In genomic region chr2:241315879-241316700, GRCh38 we compare ENCODE assay signal across 8 cellular contexts. TPM values are rescaled to one million over a fixed set of nuclear protein-coding genes. Genes with fewer than 3 reads are reported as not detected.
DNase-seq lines count a peak whose midpoint lies in the region; ATAC-seq and TF ChIP-seq lines count a peak whose summit lies in the region.

Gene SEPTIN2 (plus strand): TSS chr2:241315925. CDS start chr2:241324233, 8,308 bp downstream.

- peak within 1 kb of the TSS; percentile 99 for H2AFZ ChIP-seq in neural progenitor cell (replicated peaks)

- peaks cover 4% of the 10 kb centered on the region for H3F3A ChIP-seq in neural progenitor cell (ENCODE audit: low read depth)

- peaks cover 73% of the 10 kb centered on the region for H3K4me1 Mint-ChIP-seq in activated T-cell treated with anti-CD3 and anti-CD28 coated beads, Interleukin-2, amount 50 U/mL, for 24 hours (ENCODE audit: low read depth)
- peaks cover 48% of the 10 kb centered on the region for H3K4me1 Mint-ChIP-seq in neural progenitor cell

- DNase-seq in NOMO-1 (lab: John Stamatoyannopoulos, UW; ENCODE audit: unreplicated experiment in 2 of 2): peak; percentile 41 to 71
- DNase-seq in activated T-cell treated with anti-CD3 and anti-CD28 coated beads, Interleukin-2, amount 50 U/mL, for 24 hours: no peak
- peak; percentile 41 for DNase-seq in fibroblast of mammary gland (ENCODE audit: low read depth)
- no peak for DNase-seq in neural progenitor cell (ENCODE audit: low spot score)

- no peaks in the 10 kb centered on the region for H3K9me3 Mint-ChIP-seq in activated T-cell treated with anti-CD3 and anti-CD28 coated beads, Interleukin-2, amount 50 U/mL, for 24 hours
- no peaks in the 10 kb centered on the region for H3K9me3 Mint-ChIP-seq in neural progenitor cell

- H3K27ac ChIP-seq in 22Rv1: peak within 1 kb of the TSS; percentile 95
- H3K27ac ChIP-seq in neural progenitor cell: peak within 1 kb of the TSS; percentile 98
- peak within 1 kb of the TSS; percentile 98 for H3K27ac ChIP-seq in thymus (ENCODE audit: low read depth)

- peak within 1 kb of the TSS; percentile 96 for H3K9ac ChIP-seq in neural progenitor cell

- H3K27ac Mint-ChIP-seq in activated T-cell treated with anti-CD3 and anti-CD28 coated beads, Interleukin-2, amount 50 U/mL, for 24 hours: peak within 1 kb of the TSS; percentile 100
- peak within 1 kb of the TSS; percentile 100 for H3K27ac Mint-ChIP-seq in neural progenitor cell

- H3K4me2 ChIP-seq in neural progenitor cell: peak within 1 kb of the TSS; percentile 98

- H3K9me3 ChIP-seq in neural progenitor cell (ENCODE audit: low read depth) (no peaks in the 10 kb centered on the region), thymus (ENCODE audit: control insufficient read depth) (no peaks in the 10 kb centered on the region)

- TF ChIP-seq CTCF in 22Rv1 (IDR thresholded peaks at IDR 0.05) (no peak), fibroblast of mammary gland (conservative IDR thresholded peaks at IDR 0.05; ENCODE audit: control insufficient read depth, insufficient read depth, low read depth, low read length) (no peak), neural progenitor cell (IDR thresholded peaks at IDR 0.05) (no peak)

- no peaks in the 10 kb centered on the region for H3K27me3 Mint-ChIP-seq in activated T-cell treated with anti-CD3 and anti-CD28 coated beads, Interleukin-2, amount 50 U/mL, for 24 hours
- peaks cover 4% of the 10 kb centered on the region for H3K27me3 Mint-ChIP-seq in neural progenitor cell (ENCODE audit: insufficient read depth, low read depth)

- H3K4me3 ChIP-seq in fibroblast of mammary gland (ENCODE audit: control insufficient read depth, low read depth, low read length): peak within 1 kb of the TSS; percentile 90
- H3K4me3 ChIP-seq in neural progenitor cell: peak within 1 kb of the TSS; percentile 90
- peak within 1 kb of the TSS; percentile 80 for H3K4me3 ChIP-seq in thymus (ENCODE audit: low read length)

- ATAC-seq in GM18519 (IDR thresholded peaks at IDR 0.05; ENCODE audit: low FRiP score, unreplicated experiment) (peak; percentile 9), HG03039 (IDR thresholded peaks at IDR 0.05; ENCODE audit: unreplicated experiment) (peak; percentile 32)

- peaks cover 93% of the 10 kb centered on the region for H3K79me2 ChIP-seq in neural progenitor cell (ENCODE audit: low read depth)

- under 1% methylated on average over 76 of the region's 76 CpGs for WGBS in thymus

- H4K20me1 ChIP-seq in neural progenitor cell (ENCODE audit: low read depth): peaks cover 66% of the 10 kb centered on the region

- H3K4me1 ChIP-seq in neural progenitor cell (peaks cover 22% of the 10 kb centered on the region), thymus (ENCODE audit: control insufficient read depth, insufficient read depth, low read length) (peaks cover 12% of the 10 kb centered on the region)

- H3K36me3 ChIP-seq in neural progenitor cell (no peaks in the 10 kb centered on the region), thymus (ENCODE audit: control insufficient read depth, insufficient read depth) (no peaks in the 10 kb centered on the region)

- peaks cover 80% of the 10 kb centered on the region for H3K36me3 Mint-ChIP-seq in activated T-cell treated with anti-CD3 and anti-CD28 coated beads, Interleukin-2, amount 50 U/mL, for 24 hours (ENCODE audit: low read depth)
- peaks cover 16% of the 10 kb centered on the region for H3K36me3 Mint-ChIP-seq in neural progenitor cell

- H3K27me3 ChIP-seq in neural progenitor cell (no peaks in the 10 kb centered on the region), thymus (ENCODE audit: control insufficient read depth, insufficient read depth) (no peaks in the 10 kb centered on the region)

- H3K4me3 Mint-ChIP-seq in activated T-cell treated with anti-CD3 and anti-CD28 coated beads, Interleukin-2, amount 50 U/mL, for 24 hours: peak within 1 kb of the TSS; percentile 100
- H3K4me3 Mint-ChIP-seq in neural progenitor cell: peak within 1 kb of the TSS; percentile 99

RNA-seq across cellular contexts. Expression of gene SEPTIN2, which starts in this region (rescaled TPM):
- 452 and 632 TPM in 2 replicates for total RNA-seq in neural progenitor cell (ENCODE audit: low replicate concordance)
- 189 TPM for polyA plus RNA-seq in thymus

Comparison
In these comparisons a context has a peak if more than half of its experiments do, and no peak if none do; other contexts are left out.
1. DNase-seq: peak in NOMO-1 (2 of 2) and fibroblast of mammary gland (single experiment); none in activated T-cell treated with anti-CD3 and anti-CD28 coated beads, Interleukin-2, amount 50 U/mL, for 24 hours (single experiment) and neural progenitor cell (single experiment).
2. Peak in every context shown above with its lines, with median percentiles within 50 percentile points of each other: H3K27ac ChIP-seq and H3K4me3 ChIP-seq.